3 cellular contexts compared by ENCODE assay signal in the genomic region with DNA sequence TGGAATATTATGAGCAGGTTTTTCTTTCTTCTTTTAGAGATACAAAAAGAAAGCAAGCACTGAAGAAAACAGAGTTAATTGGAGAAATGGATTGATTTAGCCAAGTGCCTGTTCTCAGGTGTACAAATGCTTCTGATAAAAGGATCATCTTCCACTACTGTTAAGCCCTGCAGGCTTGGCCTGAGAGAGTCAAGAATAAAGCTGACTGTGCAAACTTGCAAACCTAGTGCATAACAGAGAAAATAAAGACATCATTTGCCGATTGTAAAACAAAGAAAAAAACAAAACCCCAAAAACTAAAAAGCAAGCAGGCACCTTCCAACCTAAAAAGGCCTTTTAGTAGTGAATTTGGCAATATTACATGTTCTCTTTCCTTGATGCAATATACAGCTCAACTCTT.
TF ChIP-seq lines count a peak whose summit lies in the region.

No MANE protein-coding gene starts in this region.

TF ChIP-seq in A549, 52 proteins besides CTCF, POLR2A, EP300 and RAD21:
- peak; percentile 89 for TF ChIP-seq MAFK (IDR thresholded peaks at IDR 0.05; ENCODE audit: partially characterized antibody)
- no peak for TF ChIP-seq MAZ (IDR thresholded peaks at IDR 0.05; ENCODE audit: borderline replicate concordance, low read depth, low read length)
TF ChIP-seq in A549: peak in this region for 1.

TF ChIP-seq in IMR-90, 13 proteins besides CTCF, POLR2A, EP300 and RAD21:
- peak; percentile 87 for TF ChIP-seq MAFK (IDR thresholded peaks at IDR 0.05; ENCODE audit: low read depth, low read length)
- no peak for TF ChIP-seq RFX5 (IDR thresholded peaks at IDR 0.05; ENCODE audit: low read depth, low read length)

TF ChIP-seq in K562, 482 proteins besides CTCF, POLR2A, EP300 and RAD21:
- peak; percentile 52; the same call in 1 of the 2 replicates for TF ChIP-seq MAFK (IDR thresholded peaks at IDR 0.05; ENCODE audit: low read length)
- no peak for TF ChIP-seq ZNF778 (CRISPR knock-in tag; IDR thresholded peaks at IDR 0.05)
- TF ChIP-seq ZNF518B (CRISPR knock-in tag; IDR thresholded peaks at IDR 0.05): no peak
- peak; percentile 56 for TF ChIP-seq MAFF (IDR thresholded peaks at IDR 0.05; ENCODE audit: low read length)
- no peak for TF ChIP-seq BCLAF1 (IDR thresholded peaks at IDR 0.05; ENCODE audit: borderline replicate concordance in 1 of 2, control insufficient read depth in 1 of 2, low read depth in 2 of 2, low read length in 1 of 2)
- TF ChIP-seq MEF2A (IDR thresholded peaks at IDR 0.05; ENCODE audit: control insufficient read depth, low read depth, low read length): no peak
- no peak for TF ChIP-seq ATF7 (IDR thresholded peaks at IDR 0.05)
- TF ChIP-seq C11orf30 (IDR thresholded peaks at IDR 0.05; ENCODE audit: low read depth): peak; percentile 69; the same call in 1 of the 2 replicates
- TF ChIP-seq NKRF (IDR thresholded peaks at IDR 0.05; ENCODE audit: borderline replicate concordance): no peak
- no peak for TF ChIP-seq SETDB1 (IDR thresholded peaks at IDR 0.05; ENCODE audit: low read length)
- TF ChIP-seq SMARCE1 (IDR thresholded peaks at IDR 0.05): no peak
- TF ChIP-seq, protein P1, sequence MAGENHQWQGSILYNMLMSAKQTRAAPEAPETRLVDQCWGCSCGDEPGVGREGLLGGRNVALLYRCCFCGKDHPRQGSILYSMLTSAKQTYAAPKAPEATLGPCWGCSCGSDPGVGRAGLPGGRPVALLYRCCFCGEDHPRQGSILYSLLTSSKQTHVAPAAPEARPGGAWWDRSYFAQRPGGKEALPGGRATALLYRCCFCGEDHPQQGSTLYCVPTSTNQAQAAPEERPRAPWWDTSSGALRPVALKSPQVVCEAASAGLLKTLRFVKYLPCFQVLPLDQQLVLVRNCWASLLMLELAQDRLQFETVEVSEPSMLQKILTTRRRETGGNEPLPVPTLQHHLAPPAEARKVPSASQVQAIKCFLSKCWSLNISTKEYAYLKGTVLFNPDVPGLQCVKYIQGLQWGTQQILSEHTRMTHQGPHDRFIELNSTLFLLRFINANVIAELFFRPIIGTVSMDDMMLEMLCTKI (IDR thresholded peaks at IDR 0.05; ENCODE audit: partially characterized antibody): no peak
- TF ChIP-seq SMARCB1 (IDR thresholded peaks at IDR 0.05; ENCODE audit: insufficient read length, low read depth): no peak
- TF ChIP-seq ZNF780A (CRISPR knock-in tag; IDR thresholded peaks at IDR 0.05): no peak
- no peak for TF ChIP-seq ZNF24 (IDR thresholded peaks at IDR 0.05)
- no peak for TF ChIP-seq DIDO1 (tag; IDR thresholded peaks at IDR 0.05; ENCODE audit: low read depth)
- no peak for TF ChIP-seq OTX1 (CRISPR knock-in tag; IDR thresholded peaks at IDR 0.05)
- TF ChIP-seq ZNF316 (IDR thresholded peaks at IDR 0.05): peak; percentile 82
- TF ChIP-seq MAFG (tag; conservative IDR thresholded peaks at IDR 0.05): peak; percentile 64; the same call in 1 of the 2 replicates
- no peak for TF ChIP-seq TCF7 (IDR thresholded peaks at IDR 0.05; ENCODE audit: borderline replicate concordance)
- TF ChIP-seq SNAPC5 (CRISPR knock-in tag; IDR thresholded peaks at IDR 0.05): no peak
- TF ChIP-seq PCBP2 (IDR thresholded peaks at IDR 0.05; ENCODE audit: low read depth, low read length, poor library complexity, severe bottlenecking): no peak
- no peak for TF ChIP-seq ZNF740 (CRISPR knock-in tag; IDR thresholded peaks at IDR 0.05)
- no peak for TF ChIP-seq ZNF740 (tag; IDR thresholded peaks at IDR 0.05)
- TF ChIP-seq RHOXF2B (CRISPR knock-in tag; conservative IDR thresholded peaks at IDR 0.05): no peak
- TF ChIP-seq ZFP36 (IDR thresholded peaks at IDR 0.05; ENCODE audit: low read depth, low read length, partially characterized antibody): no peak
- TF ChIP-seq CHD4 (IDR thresholded peaks at IDR 0.05; ENCODE audit: insufficient read depth, insufficient replicate concordance, low read depth, low read length, poor library complexity, severe bottlenecking): no peak
- TF ChIP-seq ZBTB11 (CRISPR knock-in tag; IDR thresholded peaks at IDR 0.05): no peak
- no peak for TF ChIP-seq CTCFL (IDR thresholded peaks at IDR 0.05; ENCODE audit: borderline replicate concordance, insufficient read depth, low read depth, low read length, poor library complexity, severe bottlenecking)
- no peak for TF ChIP-seq ZBTB8A (IDR thresholded peaks at IDR 0.05; ENCODE audit: partially characterized antibody)
- TF ChIP-seq TAF9B (IDR thresholded peaks at IDR 0.05; ENCODE audit: partially characterized antibody): no peak
- no peak for TF ChIP-seq GABPB1 (CRISPR knock-in tag; IDR thresholded peaks at IDR 0.05)
